ENCODE assay signal across 8 cellular contexts in the genomic region with DNA sequence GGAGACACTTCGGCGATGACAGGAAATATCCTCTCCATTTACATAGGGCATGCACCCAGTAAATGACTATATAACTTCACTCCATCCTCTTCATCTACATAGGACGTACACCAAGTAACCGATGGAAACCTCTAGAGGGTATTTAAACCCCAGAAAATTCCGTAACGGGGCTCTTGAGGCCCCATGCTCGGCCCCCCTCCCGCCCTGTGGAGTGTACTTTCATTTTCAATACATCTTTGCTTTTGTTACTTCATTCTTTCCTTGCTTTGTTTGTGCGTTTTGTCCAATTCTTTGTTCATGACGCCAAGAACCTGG. TPM values are rescaled to one million over a fixed set of nuclear protein-coding genes. Genes with fewer than 3 reads are reported as not detected.
DNase-seq lines count a peak whose midpoint lies in the region; TF ChIP-seq lines count a peak whose summit lies in the region.

No MANE protein-coding gene starts in this region.

- peak overlapping the region; percentile 57 for H3K27ac ChIP-seq in substantia nigra (ENCODE audit: low read depth, low read length, poor library complexity, severe bottlenecking)

- H3K36me3 Mint-ChIP-seq in activated naive CD8-positive, alpha-beta T cell treated with anti-CD3 and anti-CD28 coated beads for 36 hours: peaks cover 4% of the 10 kb centered on the region

- peaks cover 21% of the 10 kb centered on the region for H3K4me1 Mint-ChIP-seq in activated naive CD8-positive, alpha-beta T cell treated with anti-CD3 and anti-CD28 coated beads for 36 hours

- H3K4me3 Mint-ChIP-seq in activated naive CD8-positive, alpha-beta T cell treated with anti-CD3 and anti-CD28 coated beads for 36 hours: peak overlapping the region; percentile 76

- peaks cover 15% of the 10 kb centered on the region for H3K27me3 ChIP-seq in kidney epithelial cell (ENCODE audit: control insufficient read depth, insufficient read depth, low read length)

- H3K4me3 ChIP-seq in kidney epithelial cell (ENCODE audit: low read depth, low read length): peak overlapping the region; percentile 40

- H3K9me3 Mint-ChIP-seq in activated naive CD8-positive, alpha-beta T cell treated with anti-CD3 and anti-CD28 coated beads for 36 hours: peaks cover 2% of the 10 kb centered on the region

- DNase-seq in NCI-H748 treated with DMSO at 0.1 percent for 48 hours (lab: John Stamatoyannopoulos, UW) (peak; percentile 17), NCI-H748 (lab: John Stamatoyannopoulos, UW; ENCODE audit: unreplicated experiment) (no peak), kidney epithelial cell (ENCODE audit: low read depth) (no peak), substantia nigra (lab: John Stamatoyannopoulos, UW) (no peak), EL (no peak), SKM-1 treated with dmso at 0.1 percent for 144 hours (lab: John Stamatoyannopoulos, UW; ENCODE audit: unreplicated experiment) (no peak), AG08396 (ENCODE audit: low spot score) (no peak)
- DNase-seq in activated naive CD8-positive, alpha-beta T cell treated with anti-CD3 and anti-CD28 coated beads for 36 hours: peak; percentile 16

- peaks cover 58% of the 10 kb centered on the region for H3K27me3 Mint-ChIP-seq in activated naive CD8-positive, alpha-beta T cell treated with anti-CD3 and anti-CD28 coated beads for 36 hours

- TF ChIP-seq CTCF in kidney epithelial cell (IDR thresholded peaks at IDR 0.05; ENCODE audit: insufficient read depth, low read length, poor library complexity, severe bottlenecking): no peak

- no peak overlapping the region for H3K27ac Mint-ChIP-seq in activated naive CD8-positive, alpha-beta T cell treated with anti-CD3 and anti-CD28 coated beads for 36 hours

- H3K36me3 ChIP-seq in kidney epithelial cell (ENCODE audit: control insufficient read depth, insufficient read depth, low read length): no peaks in the 10 kb centered on the region

RNA-seq across cellular contexts. Expression of a gene that starts 7.5 kb away (rescaled TPM):
- not detected for total RNA-seq in activated naive CD8-positive, alpha-beta T cell treated with anti-CD3 and anti-CD28 coated beads for 36 hours
- 0.63 TPM in 1 of 2 replicates, not detected in the other for total RNA-seq in kidney epithelial cell

RNA-seq across cellular contexts. Expression of a gene that starts 47.7 kb away (rescaled TPM):
- not detected for total RNA-seq in activated naive CD8-positive, alpha-beta T cell treated with anti-CD3 and anti-CD28 coated beads for 36 hours
- 0.38 and 0.41 TPM in 2 replicates for total RNA-seq in kidney epithelial cell

Comparison
In these comparisons a context has a peak if more than half of its experiments do, and no peak if none do; other contexts are left out.
1. DNase-seq: peak in NCI-H748 treated with DMSO at 0.1 percent for 48 hours (single experiment) and activated naive CD8-positive, alpha-beta T cell treated with anti-CD3 and anti-CD28 coated beads for 36 hours (single experiment); none in NCI-H748 (single experiment), kidney epithelial cell (single experiment), substantia nigra (0 of 49), EL (single experiment), SKM-1 treated with dmso at 0.1 percent for 144 hours (single experiment) and AG08396 (single experiment).